Comparison of ENCODE assay signal across 8 cellular contexts in the genomic region with DNA sequence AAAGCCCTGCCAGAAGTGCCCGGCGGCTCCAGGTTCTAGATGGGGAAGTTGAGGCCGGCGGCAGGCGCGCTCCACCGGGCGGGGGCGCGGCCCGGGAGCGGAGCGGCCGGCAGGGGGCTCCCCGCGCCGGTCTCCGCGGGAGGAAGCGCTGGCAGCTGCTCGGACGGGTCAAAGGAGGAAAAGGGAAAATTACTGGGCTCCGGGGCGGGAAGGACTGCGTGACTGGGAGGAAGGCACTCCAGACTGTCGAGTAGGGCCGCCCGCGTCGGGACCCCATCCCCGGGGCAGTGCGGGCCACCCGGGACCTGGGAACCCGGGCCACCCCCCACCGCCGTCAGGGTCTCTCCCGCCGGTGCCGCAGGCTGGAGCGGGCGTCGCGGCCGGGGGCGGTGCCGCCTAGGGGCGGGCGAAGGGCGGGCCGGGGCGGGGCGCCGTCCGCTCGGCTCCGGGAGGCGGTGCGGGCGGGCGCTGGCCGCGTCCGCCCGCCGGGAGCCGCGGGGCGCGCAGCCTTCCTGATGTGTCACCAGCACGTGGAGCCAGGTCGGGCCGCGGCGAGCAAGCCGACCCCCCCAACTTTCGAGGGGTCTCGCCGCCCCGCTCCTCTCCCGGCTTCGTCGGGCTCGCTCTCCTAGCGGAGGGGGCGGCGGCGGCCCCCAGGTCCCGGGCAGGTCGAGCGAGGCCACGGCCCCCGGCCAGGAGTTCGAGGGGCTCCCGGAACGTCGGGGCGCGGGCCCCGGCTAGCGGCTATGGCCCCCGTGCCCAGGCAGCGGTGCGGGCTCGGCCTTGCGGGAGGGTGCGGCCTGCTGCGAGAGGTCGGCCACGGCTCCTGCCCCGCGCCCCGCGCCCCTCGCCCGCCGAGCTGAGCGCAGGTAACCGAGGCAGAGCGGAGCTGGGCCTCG.
A peak's percentile ranks its signal among the peaks of the same experiment; 100 is the strongest.
DNase-seq lines count a peak whose midpoint lies in the region; ATAC-seq and TF ChIP-seq lines count a peak whose summit lies in the region.

No MANE protein-coding gene starts in this region.

- no peaks in the 10 kb centered on the region for H3K79me2 ChIP-seq in KMS-11 (ENCODE audit: insufficient read depth, low read depth)

- ATAC-seq in GM18867 (IDR thresholded peaks at IDR 0.05; ENCODE audit: unreplicated experiment) (peak; percentile 67), omental fat pad (ENCODE audit: low FRiP score) (peak; percentile 87)

- H2AFZ ChIP-seq in KMS-11 (ENCODE audit: low read depth): peak overlapping the region; percentile 91

- WGBS in thymus: 3% methylated on average over 120 of the region's 120 CpGs

- H3K4me1 Mint-ChIP-seq in activated naive CD8-positive, alpha-beta T cell treated with anti-CD3 and anti-CD28 coated beads for 36 hours: peaks cover 15% of the 10 kb centered on the region

- no peaks in the 10 kb centered on the region for H3K9me3 Mint-ChIP-seq in activated naive CD8-positive, alpha-beta T cell treated with anti-CD3 and anti-CD28 coated beads for 36 hours

- peaks cover 8% of the 10 kb centered on the region for H3K27me3 Mint-ChIP-seq in activated naive CD8-positive, alpha-beta T cell treated with anti-CD3 and anti-CD28 coated beads for 36 hours

- no peak for DNase-seq in AG04449 (ENCODE audit: low read depth, low spot score)
- no peak for DNase-seq in SK-N-MC (ENCODE audit: low read depth, low spot score)
- DNase-seq in activated naive CD8-positive, alpha-beta T cell treated with anti-CD3 and anti-CD28 coated beads for 36 hours: peak; percentile 67
- peak; percentile 27 to 87 (median 66) for DNase-seq in head of caudate nucleus
- no peak for DNase-seq in omental fat pad (ENCODE audit: low spot score)

- CTCF ChIA-PET in AG04449 (lab: Yijun Ruan, JAX): interaction anchor here (0.7 to 12.4 kb wide), 24 partner anchors 8 to 354 kb away, joined by 3 to 200 read pairs (median 4); no protein-coding TSS in a partner anchor

- peak overlapping the region; percentile 79; the same call in 1 of the 2 replicates for H3K9ac ChIP-seq in KMS-11
- peak overlapping the region; percentile 62 for H3K9ac ChIP-seq in SK-N-MC (ENCODE audit: insufficient read length)

- H3K27ac ChIP-seq in KMS-11 (no peak overlapping the region), SK-N-MC (no peak overlapping the region), thymus (ENCODE audit: low read depth) (peak overlapping the region; percentile 44)

- H3K4me1 ChIP-seq in KMS-11 (ENCODE audit: low read depth, poor library complexity, severe bottlenecking) (peaks cover 6% of the 10 kb centered on the region), thymus (ENCODE audit: control insufficient read depth, insufficient read depth, low read length) (no peaks in the 10 kb centered on the region)

- H3K36me3 Mint-ChIP-seq in activated naive CD8-positive, alpha-beta T cell treated with anti-CD3 and anti-CD28 coated beads for 36 hours: peaks cover 5% of the 10 kb centered on the region

- H3K27me3 ChIP-seq in KMS-11 (ENCODE audit: insufficient read depth, low read depth) (no peaks in the 10 kb centered on the region; the same call in 1 of the 2 replicates), thymus (ENCODE audit: control insufficient read depth, insufficient read depth) (peaks cover 14% of the 10 kb centered on the region)

- peak overlapping the region; percentile 67 for H3K4me3 Mint-ChIP-seq in activated naive CD8-positive, alpha-beta T cell treated with anti-CD3 and anti-CD28 coated beads for 36 hours

- intact Hi-C loops in head of caudate nucleus (cut with DNase I): loop anchor here (5.0 kb wide), 1 partner anchor 283 kb away; no protein-coding TSS in a partner anchor

- H3K9me3 ChIP-seq in SK-N-MC (ENCODE audit: low read depth, low read length) (no peaks in the 10 kb centered on the region), thymus (ENCODE audit: control insufficient read depth) (no peaks in the 10 kb centered on the region)

- POLR2A ChIA-PET in AG04449 (lab: Yijun Ruan, JAX): interaction anchor here (1.0 to 3.8 kb wide), 5 partner anchors 13 to 301 kb away, joined by 4 to 24 read pairs (median 5); no protein-coding TSS in a partner anchor

- no peaks in the 10 kb centered on the region for H4K20me1 ChIP-seq in KMS-11 (ENCODE audit: insufficient read depth)

- H3K4me3 ChIP-seq in AG04449 (ENCODE audit: low read depth, low read length): peak overlapping the region; percentile 84
- no peak overlapping the region for H3K4me3 ChIP-seq in KMS-11 (IDR thresholded peaks at IDR 0.05; ENCODE audit: insufficient read depth, low read depth, low read length)
- H3K4me3 ChIP-seq in SK-N-MC: peak overlapping the region; percentile 77
- peak overlapping the region; percentile 65 for H3K4me3 ChIP-seq in thymus (ENCODE audit: low read length)

- TF ChIP-seq CTCF in AG04449 (IDR thresholded peaks at IDR 0.05; ENCODE audit: insufficient read depth, low read length, missing control alignments) (peak; percentile 52), KMS-11 (conservative IDR thresholded peaks at IDR 0.05; ENCODE audit: low read depth, low read length) (peak; percentile 85), omental fat pad (IDR thresholded peaks at IDR 0.05) (peak in 2 of 3 donors; percentile 54 to 89)

- no peaks in the 10 kb centered on the region for H3K36me3 ChIP-seq in KMS-11 (ENCODE audit: insufficient read depth)
- H3K36me3 ChIP-seq in SK-N-MC (ENCODE audit: insufficient read depth, low read length): no peaks in the 10 kb centered on the region
- H3K36me3 ChIP-seq in thymus (ENCODE audit: control insufficient read depth, insufficient read depth): no peaks in the 10 kb centered on the region

- H3K4me2 ChIP-seq in KMS-11: peak overlapping the region; percentile 67

- no peak overlapping the region for H3K27ac Mint-ChIP-seq in activated naive CD8-positive, alpha-beta T cell treated with anti-CD3 and anti-CD28 coated beads for 36 hours

Comparison
In these comparisons a context has a peak if more than half of its experiments do, and no peak if none do; other contexts are left out.
1. DNase-seq: peak in activated naive CD8-positive, alpha-beta T cell treated with anti-CD3 and anti-CD28 coated beads for 36 hours (single experiment) and head of caudate nucleus (42 of 42); none in AG04449 (single experiment), SK-N-MC (single experiment) and omental fat pad (single experiment).
2. Peak in every context shown above with its lines, with median percentiles within 50 percentile points of each other: CTCF ChIP-seq.